In genomic region chr5:42840279-42840678, GRCh38 we compare ENCODE assay signal across 8 cellular contexts. TPM values are rescaled to one million over a fixed set of nuclear protein-coding genes. Genes with fewer than 3 reads are reported as not detected.
DNase-seq lines count a peak whose midpoint lies in the region; ATAC-seq, FAIRE-seq and TF ChIP-seq lines count a peak whose summit lies in the region.
"Had no signal": no experiment of that assay in that cellular context is flagged by ENCODE, and none has a peak within 500 bp of the region (broad histone marks: within the 10 kb centered on the region; RNA-seq: fewer than 3 reads in every experiment).

No MANE protein-coding gene starts in this region.

- ATAC-seq in lower lobe of right lung (peak; percentile 91 to 94), upper lobe of right lung (peak; percentile 94), GM18858 (IDR thresholded peaks at IDR 0.05; ENCODE audit: unreplicated experiment) (no peak)
- ATAC-seq: naive thymus-derived CD8-positive, alpha-beta T cell had no signal

- H3K36me3 ChIP-seq in MG63 = no peaks in the 10 kb centered on the region
- H3K36me3 ChIP-seq in lower lobe of right lung = no peaks in the 10 kb centered on the region
- H3K36me3 ChIP-seq in upper lobe of right lung = no peaks in the 10 kb centered on the region

- H3K9me3 ChIP-seq in MG63 (no peaks in the 10 kb centered on the region), lower lobe of right lung (peaks cover 3% of the 10 kb centered on the region), upper lobe of right lung (no peaks in the 10 kb centered on the region)

- TF ChIP-seq CTCF in choroid plexus epithelial cell (conservative IDR thresholded peaks at IDR 0.05; ENCODE audit: low read depth, low read length) (no peak), lower lobe of right lung (IDR thresholded peaks at IDR 0.05) (no peak), upper lobe of right lung (IDR thresholded peaks at IDR 0.05) (no peak)

- no peaks in the 10 kb centered on the region for H3K27me3 ChIP-seq in MG63
- H3K27me3 ChIP-seq in lower lobe of right lung (ENCODE audit: low read depth) = no peaks in the 10 kb centered on the region
- H3K27me3 ChIP-seq in upper lobe of right lung = no peaks in the 10 kb centered on the region

- H3K27ac ChIP-seq in lower lobe of right lung (peak overlapping the region; percentile 66), upper lobe of right lung (peak overlapping the region; percentile 66)

- DNase-seq in MG63 = peak; percentile 8
- peak; percentile 98 for DNase-seq in choroid plexus epithelial cell (ENCODE audit: low read depth)
- peak; percentile 89 for DNase-seq in lower lobe of right lung
- peak; percentile 92 for DNase-seq in upper lobe of right lung
- DNase-seq in GM12892 (ENCODE audit: insufficient read length) = no peak
- DNase-seq in NCI-H1048 (lab: John Stamatoyannopoulos, UW) = no peak
- DNase-seq: naive thymus-derived CD8-positive, alpha-beta T cell had no signal

- peaks cover 9% of the 10 kb centered on the region for H3K4me1 ChIP-seq in lower lobe of right lung
- peaks cover 11% of the 10 kb centered on the region for H3K4me1 ChIP-seq in upper lobe of right lung

- FAIRE-seq in GM12892 (lab: Jason Lieb, UNC) = no peak

- intact Hi-C loops in lower lobe of right lung (cut with DNase I) (no loop called here), upper lobe of right lung (cut with DNase I) (no loop called here)

- no peak overlapping the region for H3K4me3 ChIP-seq in MG63
- H3K4me3 ChIP-seq in choroid plexus epithelial cell (ENCODE audit: low read depth, low read length) = no peak overlapping the region
- H3K4me3 ChIP-seq in lower lobe of right lung = no peak overlapping the region
- no peak overlapping the region for H3K4me3 ChIP-seq in upper lobe of right lung

- no peak for TF ChIP-seq POLR2A in GM12892 (IDR thresholded peaks at IDR 0.05; ENCODE audit: low read depth, low read length)

RNA-seq across cellular contexts. Expression of gene SELENOP, which starts 28.6 kb away (rescaled TPM):
- total RNA-seq in MG63 (2014; rRNA removed; shearing (Covaris generic); ENCODE audit: low replicate concordance) = 1.5 and 25.0 TPM in 2 replicates
- total RNA-seq in lower lobe of right lung (705 TPM), upper lobe of right lung (884 TPM)
- 0.98 TPM for polyA plus RNA-seq in GM12892 (2012; ENCODE audit: missing spikeins)

Comparison
In these comparisons a context has a peak if more than half of its experiments do, and no peak if none do; other contexts are left out.
1. DNase-seq: peak in MG63 (single experiment), choroid plexus epithelial cell (single experiment), lower lobe of right lung (single experiment) and upper lobe of right lung (single experiment); none in GM12892 (single experiment) and NCI-H1048 (single experiment).
2. RNA of gene SELENOP, which starts 28.6 kb away (total RNA-seq): 884 TPM in upper lobe of right lung (single experiment) and 705 TPM in lower lobe of right lung (single experiment); 1.5 to 25.0 TPM in MG63; every median in the first group is over 10 times any median in the second.